Comparison of ENCODE assay signal across 8 cellular contexts in genomic region chr19:4722671-4723464, GRCh38. TPM values are rescaled to one million over a fixed set of nuclear protein-coding genes. Genes with fewer than 3 reads are reported as not detected.
A peak's percentile ranks its signal among the peaks of the same experiment; 100 is the strongest.
DNase-seq lines count a peak whose midpoint lies in the region; ATAC-seq, FAIRE-seq and TF ChIP-seq lines count a peak whose summit lies in the region.

No MANE protein-coding gene starts in this region.

- no peaks in the 10 kb centered on the region for H3K9me3 Mint-ChIP-seq in stimulated activated naive CD8-positive, alpha-beta T cell treated with anti-CD3 and anti-CD28 coated beads, Interleukin-15, Interleukin-2, amounts not matched to agents 100 ng/mL and 50 ng/mL, for 24 hours

- POLR2A ChIA-PET in GM12878 (lab: Charles Lee) = interaction anchor here (1.0 kb wide), 1 partner anchor 68 kb away, joined by 6 read pairs; the partner anchor contains the start of gene FEM1A

- no peak for TF ChIP-seq RAD21 in GM12878 (IDR thresholded peaks at IDR 0.05; ENCODE audit: insufficient read depth, low read depth, low read length)

- H3K4me1 ChIP-seq in BLaER1 treated with 17β-estradiol and CSF1 and Interleukin-3, amounts not matched to agents 10 nM and 100 nM = peaks cover 15 to 44% (median 28%) of the 10 kb centered on the region in 10 experiments
- peaks cover 18% of the 10 kb centered on the region for H3K4me1 ChIP-seq in GM12878 (ENCODE audit: control insufficient read depth, insufficient read depth, low read length)

- H3K27ac Mint-ChIP-seq in stimulated activated naive CD8-positive, alpha-beta T cell treated with anti-CD3 and anti-CD28 coated beads, Interleukin-15, Interleukin-2, amounts not matched to agents 100 ng/mL and 50 ng/mL, for 24 hours = peak overlapping the region; percentile 89

- CTCF ChIA-PET in GM12878 (lab: Yijun Ruan, JAX) = interaction anchor here (0.8 to 4.1 kb wide), 5 partner anchors 68 to 188 kb away, joined by 3 to 47 read pairs (median 5); partner anchors contain the start of gene FEM1A

- SMC1A ChIA-PET in GM12878 (lab: Charles Lee; ENCODE audit: uncharacterized antibody, unreplicated experiment) = interaction anchor here (2.0 kb wide), 1 partner anchor 68 kb away, joined by 9 read pairs; the partner anchor contains the start of gene FEM1A

- peaks cover 38 to 45% (median 40%) of the 10 kb centered on the region in 11 experiments for H3K36me3 ChIP-seq in BLaER1 treated with 17β-estradiol and CSF1 and Interleukin-3, amounts not matched to agents 10 nM and 100 nM
- peaks cover 3% of the 10 kb centered on the region for H3K36me3 ChIP-seq in MG63
- peaks cover 11% of the 10 kb centered on the region in 2 experiments for H3K36me3 ChIP-seq in GM12878 (ENCODE audit: control insufficient read depth in 2 of 2, insufficient read depth in 2 of 2, low read length in 1 of 2)
- H3K36me3 ChIP-seq in kidney epithelial cell (ENCODE audit: control insufficient read depth, insufficient read depth, low read length) = peaks cover 2% of the 10 kb centered on the region

- RAD21 ChIA-PET in GM12878 (lab: Charles Lee; ENCODE audit: unreplicated experiment) = interaction anchor here (0.6 to 1.6 kb wide), 3 partner anchors 68 to 271 kb away, joined by 3 to 6 read pairs (median 3); partner anchors contain the start of gene FEM1A

- no peak for TF ChIP-seq CTCF in GM12878 (IDR thresholded peaks at IDR 0.05 in 2 of 3, conservative IDR thresholded peaks at IDR 0.05 in 1 of 3; ENCODE audit: control insufficient read depth in 2 of 3, extremely low read depth in 1 of 3, insufficient read depth in 1 of 3, low read depth in 3 of 3, low read length in 3 of 3)
- TF ChIP-seq CTCF in kidney epithelial cell (IDR thresholded peaks at IDR 0.05; ENCODE audit: insufficient read depth, low read length, poor library complexity, severe bottlenecking) = no peak

- ATAC-seq in GM12878 = peak; percentile 38
- no peak for ATAC-seq in GM19395 (IDR thresholded peaks at IDR 0.05; ENCODE audit: unreplicated experiment)

- H2AFZ ChIP-seq in GM12878 (ENCODE audit: control insufficient read depth, low read depth, low read length) = peak overlapping the region; percentile 51

- intact Hi-C loops in GM12878 (cut with micrococcal nuclease; ENCODE audit: unreplicated experiment) = loop anchor here (5.0 kb wide), 2 partner anchors 189 to 251 kb away; partner anchors contain the start of gene HDGFL2

- peak overlapping the region; percentile 85 to 97 (median 96) for H3K9ac ChIP-seq in BLaER1 treated with 17β-estradiol and CSF1 and Interleukin-3, amounts not matched to agents 10 nM and 100 nM
- peak overlapping the region; percentile 97 for H3K9ac ChIP-seq in GM12878 (ENCODE audit: control insufficient read depth, insufficient read depth, low read length)

- H3K4me3 ChIP-seq in BLaER1 treated with 17β-estradiol and CSF1 and Interleukin-3, amounts not matched to agents 10 nM and 100 nM = peak overlapping the region; percentile 93 to 100 (median 98)
- H3K4me3 ChIP-seq in MG63 = peak overlapping the region; percentile 70
- peak overlapping the region; percentile 100 for H3K4me3 ChIP-seq in GM12878
- H3K4me3 ChIP-seq in kidney epithelial cell (ENCODE audit: low read depth, low read length) = peak overlapping the region; percentile 99

- peaks cover 38% of the 10 kb centered on the region for H3K4me1 Mint-ChIP-seq in stimulated activated naive CD8-positive, alpha-beta T cell treated with anti-CD3 and anti-CD28 coated beads, Interleukin-15, Interleukin-2, amounts not matched to agents 100 ng/mL and 50 ng/mL, for 24 hours (ENCODE audit: low read depth)

- peaks cover 29 to 54% (median 44%) of the 10 kb centered on the region in 11 experiments; a peak in 20 of 22 replicates for H4K20me1 ChIP-seq in BLaER1 treated with 17β-estradiol and CSF1 and Interleukin-3, amounts not matched to agents 10 nM and 100 nM
- H4K20me1 ChIP-seq in GM12878 (ENCODE audit: control insufficient read depth, insufficient read depth) = no peaks in the 10 kb centered on the region; the same call in 1 of the 2 replicates

- no peak for TF ChIP-seq EP300 in GM12878 (IDR thresholded peaks at IDR 0.05; ENCODE audit: borderline replicate concordance in 1 of 2, control insufficient read depth in 1 of 2, low read depth in 2 of 2, low read length in 2 of 2)

- peaks cover 41% of the 10 kb centered on the region for H3K79me2 ChIP-seq in GM12878 (ENCODE audit: control insufficient read depth, insufficient read depth, low read length)

- BruUV-seq in GM12878 (replicated peaks; lab: Mats Ljungman, UMichigan) = no TSS peak

- H3K27me3 Mint-ChIP-seq in stimulated activated naive CD8-positive, alpha-beta T cell treated with anti-CD3 and anti-CD28 coated beads, Interleukin-15, Interleukin-2, amounts not matched to agents 100 ng/mL and 50 ng/mL, for 24 hours = peaks cover 6% of the 10 kb centered on the region

- H3K27ac ChIP-seq in BLaER1 treated with 17β-estradiol and CSF1 and Interleukin-3, amounts not matched to agents 10 nM and 100 nM = peak overlapping the region; percentile 82 to 96 (median 91)
- H3K27ac ChIP-seq in GM12878 (ENCODE audit: control insufficient read depth, insufficient read depth) = peak overlapping the region; percentile 89

- H3K9me3 ChIP-seq in BLaER1 treated with 17β-estradiol and CSF1 and Interleukin-3, amounts not matched to agents 10 nM and 100 nM (replicated peaks in 1 of 11) = no peaks in the 10 kb centered on the region
- H3K9me3 ChIP-seq in MG63 (no peaks in the 10 kb centered on the region), GM12878 (replicated peaks; ENCODE audit: control insufficient read depth, insufficient read depth, low read length) (no peaks in the 10 kb centered on the region)

- H3K4me2 ChIP-seq in BLaER1 treated with 17β-estradiol and CSF1 and Interleukin-3, amounts not matched to agents 10 nM and 100 nM = peak overlapping the region; percentile 94 to 100 (median 99)
- peak overlapping the region; percentile 96 for H3K4me2 ChIP-seq in GM12878 (ENCODE audit: control insufficient read depth, insufficient read depth)

- DNase-seq in MG63 (peak; percentile 68), GM12878 (ENCODE audit: low read depth, low spot score) (no peak), kidney epithelial cell (ENCODE audit: low read depth) (no peak), SIG-M5 (lab: John Stamatoyannopoulos, UW) (no peak)

- TF ChIP-seq POLR2A in GM19193 (IDR thresholded peaks at IDR 0.05; ENCODE audit: extremely low read depth, insufficient read depth, insufficient read length) (peak; percentile 40), GM12878 (IDR thresholded peaks at IDR 0.05; ENCODE audit: low read depth, low read length) (peak; percentile 63; the same call in 1 of the 2 replicates)

- H3K36me3 Mint-ChIP-seq in stimulated activated naive CD8-positive, alpha-beta T cell treated with anti-CD3 and anti-CD28 coated beads, Interleukin-15, Interleukin-2, amounts not matched to agents 100 ng/mL and 50 ng/mL, for 24 hours (ENCODE audit: low read depth) = peaks cover 28% of the 10 kb centered on the region

- FAIRE-seq in GM12878 (lab: Jason Lieb, UNC) = no peak

- peak overlapping the region; percentile 95 for H3K4me3 Mint-ChIP-seq in stimulated activated naive CD8-positive, alpha-beta T cell treated with anti-CD3 and anti-CD28 coated beads, Interleukin-15, Interleukin-2, amounts not matched to agents 100 ng/mL and 50 ng/mL, for 24 hours

- 1% methylated on average over 19 of the region's 19 CpGs for WGBS in GM12878 (ENCODE audit: insufficient coverage, insufficient replicate concordance, low lambda C conversion rate, missing lambda C conversion rate)

- no peaks in the 10 kb centered on the region for H3K27me3 ChIP-seq in BLaER1 treated with 17β-estradiol and CSF1 and Interleukin-3, amounts not matched to agents 10 nM and 100 nM
- H3K27me3 ChIP-seq in MG63 (no peaks in the 10 kb centered on the region), GM12878 (replicated peaks in 1 of 2; ENCODE audit: control insufficient read depth in 2 of 2, insufficient read depth in 2 of 2, low read length in 1 of 2) (no peaks in the 10 kb centered on the region), kidney epithelial cell (ENCODE audit: control insufficient read depth, insufficient read depth, low read length) (no peaks in the 10 kb centered on the region)

- in situ Hi-C loops in GM12878 (cut with MboI) = no loop called here

RNA-seq across cellular contexts. Expression of gene DPP9, which starts 0.8 kb away (rescaled TPM):
- 16.1 and 17.0 TPM in 2 replicates for total RNA-seq in MG63 (2014; rRNA removed; shearing (Covaris generic); ENCODE audit: low replicate concordance)
- 114 and 131 TPM in 2 replicates for total RNA-seq in GM12878 (2013; cell fraction: nucleolus; rRNA removed)
- total RNA-seq in GM12878 (2014; rRNA removed) (32.3 and 35.7 TPM in 2 replicates), GM12878 (2014; rRNA removed; fragmentation: Illumina TruSeq; extraction: Trizol) (14.9 and 15.2 TPM in 2 replicates), GM12878 (2021) (54.5 and 58.6 TPM in 2 replicates), kidney epithelial cell (67.8 and 128 TPM in 2 replicates)
- polyA plus RNA-seq in GM12878 (2011; ENCODE audit: low read depth) = 7.2 TPM
- polyA plus RNA-seq in GM12878 (2011; rRNA removed) (4.5 and 10.0 TPM in 2 replicates), GM12878 (2014; fragmentation: Illumina TruSeq; extraction: Trizol) (11.4 and 24.1 TPM in 2 replicates), GM12878 (2014; fragmentation: Nextera tagmentation; extraction: Ambion mirVana) (1 to 10 TPM in 1 of 2 experiments, under 1 TPM in 1; 0.64 to 1.2 TPM), GM12878 (2014; rRNA removed) (31.0 and 40.9 TPM in 2 replicates), GM12878 (2016; fragmentation: Nextera tagmentation; extraction: Ambion mirVana) (10 to 100 TPM; 50.6 to 52.9 TPM)
- 13.7 and 15.7 TPM in 2 replicates for polyA plus RNA-seq in GM12878 (2011; cell fraction: cytosol; rRNA removed)
- polyA plus RNA-seq in GM12878 (2011; cell fraction: nucleus; rRNA removed) = 30.1 and 56.0 TPM in 2 replicates
- polyA plus RNA-seq in GM12878 (2012) = 22.3 and 28.0 TPM in 2 replicates
- 13.0 and 18.5 TPM in 2 replicates for polyA minus RNA-seq in GM12878 (2011; rRNA and poly(A)+ RNA removed)
- 13.9 and 19.4 TPM in 2 replicates for polyA minus RNA-seq in GM12878 (2011; cell fraction: cytosol; rRNA and poly(A)+ RNA removed)
- polyA minus RNA-seq in GM12878 (2011; cell fraction: nucleus; rRNA and poly(A)+ RNA removed) = 23.8 and 35.4 TPM in 2 replicates

RNA-seq across cellular contexts. Expression of gene MYDGF, which starts 52.7 kb away (rescaled TPM):
- 161 and 252 TPM in 2 replicates for total RNA-seq in MG63 (2014; rRNA removed; shearing (Covaris generic); ENCODE audit: low replicate concordance)
- 25.3 and 26.6 TPM in 2 replicates for total RNA-seq in GM12878 (2013; cell fraction: nucleolus; rRNA removed)
- total RNA-seq in GM12878 (2014; rRNA removed) = 68.7 and 83.5 TPM in 2 replicates
- 46.0 and 50.2 TPM in 2 replicates for total RNA-seq in GM12878 (2014; rRNA removed; fragmentation: Illumina TruSeq; extraction: Trizol)
- 57.4 and 64.7 TPM in 2 replicates for total RNA-seq in GM12878 (2021)
- 61.8 TPM for polyA plus RNA-seq in GM12878 (2011; ENCODE audit: low read depth)
- polyA plus RNA-seq in GM12878 (2011; rRNA removed) = 31.3 and 45.6 TPM in 2 replicates
- polyA plus RNA-seq in GM12878 (2011; cell fraction: cytosol; rRNA removed) = 72.7 and 135 TPM in 2 replicates
- 44.9 and 47.5 TPM in 2 replicates for polyA plus RNA-seq in GM12878 (2011; cell fraction: nucleus; rRNA removed)
- polyA plus RNA-seq in GM12878 (2012) = 111 and 140 TPM in 2 replicates
- 17.9 and 39.1 TPM in 2 replicates for polyA plus RNA-seq in GM12878 (2014; fragmentation: Illumina TruSeq; extraction: Trizol)
- polyA plus RNA-seq in GM12878 (2014; fragmentation: Nextera tagmentation; extraction: Ambion mirVana) = 10 to 100 TPM in 1 of 2 experiments, 1 to 10 TPM in 1; 2.3 to 18.5 TPM
- polyA plus RNA-seq in GM12878 (2014; rRNA removed) = 92.8 and 96.7 TPM in 2 replicates
- 100 to 1,000 TPM; 183 to 196 TPM for polyA plus RNA-seq in GM12878 (2016; fragmentation: Nextera tagmentation; extraction: Ambion mirVana)
- polyA minus RNA-seq in GM12878 (2011; rRNA and poly(A)+ RNA removed) = 15.4 and 26.8 TPM in 2 replicates
- 14.0 and 15.4 TPM in 2 replicates for polyA minus RNA-seq in GM12878 (2011; cell fraction: cytosol; rRNA and poly(A)+ RNA removed)
- polyA minus RNA-seq in GM12878 (2011; cell fraction: nucleus; rRNA and poly(A)+ RNA removed) = 7.4 and 12.1 TPM in 2 replicates
- 148 and 173 TPM in 2 replicates for total RNA-seq in kidney epithelial cell
